1 cellular context compared by ENCODE assay signal in genomic region chr6:30615219-30615957, GRCh38.
TF ChIP-seq lines count a peak whose summit lies in the region.

No MANE protein-coding gene starts in this region.

TF ChIP-seq in SK-N-SH, 30 proteins besides CTCF, POLR2A, EP300 and RAD21 (continued from another document):
- TF ChIP-seq ZBTB33 (IDR thresholded peaks at IDR 0.05; ENCODE audit: borderline replicate concordance, low read depth) (peak; percentile 26; the same call in 1 of the 2 replicates), TAF1 (IDR thresholded peaks at IDR 0.05; ENCODE audit: borderline replicate concordance, low read depth, low read length) (0 out of 2 replicates have a peak, but pooled peaks have one; percentile 22), CHD2 (IDR thresholded peaks at IDR 0.05; ENCODE audit: low read length, partially characterized antibody) (peak; percentile 8), USF2 (IDR thresholded peaks at IDR 0.05; ENCODE audit: borderline replicate concordance, low read depth, low read length) (no peak)
